In the genomic region with DNA sequence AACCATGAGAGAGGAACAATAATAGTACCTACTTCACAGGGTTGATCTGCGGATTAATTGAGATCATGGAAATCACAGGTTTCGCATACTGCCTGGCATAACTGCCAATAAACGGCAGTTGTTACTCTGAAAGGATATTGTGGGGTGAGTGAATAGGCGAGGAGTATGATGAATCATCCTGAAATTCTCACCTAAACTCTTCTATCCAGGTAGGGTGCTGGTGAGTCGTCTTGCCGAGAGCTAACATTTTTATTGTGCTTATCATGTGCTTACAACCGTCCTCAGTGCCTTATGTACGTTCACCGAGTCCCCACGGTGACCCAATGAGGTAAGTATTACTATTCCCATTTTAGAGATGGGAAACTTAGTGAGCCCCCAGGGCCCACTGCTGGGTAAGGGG, we compare ENCODE assay signal across 10 cellular contexts. TPM values are rescaled to one million over a fixed set of nuclear protein-coding genes. Genes with fewer than 3 reads are reported as not detected.
DNase-seq lines count a peak whose midpoint lies in the region; ATAC-seq and TF ChIP-seq lines count a peak whose summit lies in the region.
"Had no signal": no experiment of that assay in that cellular context is flagged by ENCODE, and none has a peak within 500 bp of the region (broad histone marks: within the 10 kb centered on the region; RNA-seq: fewer than 3 reads in every experiment).

No MANE protein-coding gene starts in this region.

- peaks cover 10% of the 10 kb centered on the region for H3K4me1 ChIP-seq in testis

- TF ChIP-seq CTCF in WERI-Rb-1 (IDR thresholded peaks at IDR 0.05; ENCODE audit: low read depth, low read length) (no peak), testis (IDR thresholded peaks at IDR 0.05) (no peak)

- peak; percentile 78 to 87 for ATAC-seq in activated naive CD4-positive, alpha-beta T cell treated with anti-CD3 and anti-CD28 coated beads, Interleukin-2, amount 50 U/mL, for 72 hours
- no peak for ATAC-seq in GM18861 (IDR thresholded peaks at IDR 0.05; ENCODE audit: unreplicated experiment)

- H3K9me3 ChIP-seq in WERI-Rb-1 (ENCODE audit: severe bottlenecking) = no peaks in the 10 kb centered on the region
- H3K9me3 ChIP-seq in iPS-18c (ENCODE audit: control insufficient read depth, insufficient read depth, low read length) = peaks cover 2% of the 10 kb centered on the region
- no peaks in the 10 kb centered on the region for H3K9me3 ChIP-seq in testis
- H3K9me3 ChIP-seq: colonic mucosa had no signal

- 58 to 68% methylated on average over 10 of the region's 10 CpGs for WGBS in testis, 2 donors

- H3K36me3 Mint-ChIP-seq in activated naive CD4-positive, alpha-beta T cell treated with anti-CD3 and anti-CD28 coated beads, Interleukin-2, amount 50 U/mL, for 72 hours = peaks cover 0 to 6% of the 10 kb centered on the region in 2 donors
- H3K36me3 Mint-ChIP-seq: natural killer cell had no signal

- peak overlapping the region in 1 of 2 donors; percentile 2 for H3K27ac Mint-ChIP-seq in activated naive CD4-positive, alpha-beta T cell treated with anti-CD3 and anti-CD28 coated beads, Interleukin-2, amount 50 U/mL, for 72 hours
- H3K27ac Mint-ChIP-seq: natural killer cell had no signal

- H3K27ac ChIP-seq in WERI-Rb-1 (no peak overlapping the region), testis (no peak overlapping the region)
- H3K27ac ChIP-seq: colonic mucosa had no signal

- peaks cover 5 to 7% of the 10 kb centered on the region in 2 donors for H3K9me3 Mint-ChIP-seq in activated naive CD4-positive, alpha-beta T cell treated with anti-CD3 and anti-CD28 coated beads, Interleukin-2, amount 50 U/mL, for 72 hours

- no peaks in the 10 kb centered on the region for H3K36me3 ChIP-seq in WERI-Rb-1
- H3K36me3 ChIP-seq in testis (ENCODE audit: low read depth, missing control alignments) = no peaks in the 10 kb centered on the region
- H3K36me3 ChIP-seq: colonic mucosa had no signal

- H3K27me3 ChIP-seq in WERI-Rb-1 (ENCODE audit: insufficient read depth, low read depth, severe bottlenecking) (no peaks in the 10 kb centered on the region), testis (no peaks in the 10 kb centered on the region)
- H3K27me3 ChIP-seq: colonic mucosa had no signal

- intact Hi-C loops in testis (cut with DNase I; ENCODE audit: low total_unique reads) = loop anchor here (5.0 kb wide), 2 partner anchors 314 to 329 kb away; no protein-coding TSS in a partner anchor

- peak overlapping the region; percentile 45 for H3K4me3 ChIP-seq in WERI-Rb-1 (ENCODE audit: low read depth, low read length)
- H3K4me3 ChIP-seq in iPS-18c (ENCODE audit: insufficient read depth, low read depth, low read length) = peak overlapping the region; percentile 29; the same call in 1 of the 2 replicates
- H3K4me3 ChIP-seq in testis = peak overlapping the region; percentile 26 to 48

- DNase-seq in activated naive CD4-positive, alpha-beta T cell treated with anti-CD3 and anti-CD28 coated beads, Interleukin-2, amount 50 U/mL, for 72 hours (ENCODE audit: low spot score in 2 of 2) = peak in 1 of 2 donors; percentile 32
- no peak for DNase-seq in activated naive CD4-positive, alpha-beta T cell treated with anti-CD3 and anti-CD28 coated beads, Interleukin-2, amount 50 U/mL, for 16 hours
- DNase-seq in WERI-Rb-1 (no peak), testis (no peak), NCI-H1930 (lab: John Stamatoyannopoulos, UW) (no peak), AG20443 (ENCODE audit: low spot score) (no peak)

- no peak for TF ChIP-seq POLR2A in testis (IDR thresholded peaks at IDR 0.05)

RNA-seq across cellular contexts. Expression of a gene that starts 52.4 kb away (rescaled TPM):
- total RNA-seq in activated naive CD4-positive, alpha-beta T cell treated with anti-CD3 and anti-CD28 coated beads, Interleukin-2, amount 50 U/mL, for 72 hours = 1 to 10 TPM; 1.9 to 4.4 TPM
- total RNA-seq in testis = 10 to 100 TPM; 58.5 to 65.9 TPM
- 16.5 TPM for polyA plus RNA-seq in testis (ENCODE audit: insufficient read depth, low read depth, low replicate concordance)

Comparison
In these comparisons a context has a peak if more than half of its experiments do, and no peak if none do; other contexts are left out.
1. RNA of a gene that starts 52.4 kb away (total RNA-seq): 58.5 to 65.9 TPM in testis; 1.9 to 4.4 TPM in activated naive CD4-positive, alpha-beta T cell treated with anti-CD3 and anti-CD28 coated beads, Interleukin-2, amount 50 U/mL, for 72 hours; every median in the first group is over 10 times any median in the second.
2. Peak in every context shown above with its lines, with median percentiles within 50 percentile points of each other: H3K4me3 ChIP-seq.